8 cellular contexts compared by ENCODE assay signal in genomic region chr1:150576367-150576711, GRCh38. TPM values are rescaled to one million over a fixed set of nuclear protein-coding genes. Genes with fewer than 3 reads are reported as not detected.
DNase-seq lines count a peak whose midpoint lies in the region; ATAC-seq and TF ChIP-seq lines count a peak whose summit lies in the region.

No MANE protein-coding gene starts in this region.

- intact Hi-C loops in heart right ventricle (cut with DNase I) = loop anchor here in 3 of 10 donors (5.0 kb wide), 3 partner anchors 36 to 46 kb away; no protein-coding TSS in a partner anchor
- intact Hi-C loops in Right ventricle myocardium inferior (cut with DNase I) = no loop called here

- no peaks in the 10 kb centered on the region for H3K9me3 ChIP-seq in heart right ventricle
- no peaks in the 10 kb centered on the region for H3K9me3 ChIP-seq in mesodermal cell (ENCODE audit: control insufficient read depth, low read length)

- H3K4me1 ChIP-seq in heart right ventricle (peaks cover 12 to 63% (median 57%) of the 10 kb centered on the region in 9 donors), mesodermal cell (ENCODE audit: control insufficient read depth, insufficient read depth, low read length, poor library complexity, severe bottlenecking) (peaks cover 16% of the 10 kb centered on the region), urinary bladder (ENCODE audit: insufficient read depth) (peaks cover 2% of the 10 kb centered on the region)

- H3K27me3 Mint-ChIP-seq in brain = peaks cover 17% of the 10 kb centered on the region

- no peaks in the 10 kb centered on the region for H3K27me3 ChIP-seq in heart right ventricle

- H3K27ac ChIP-seq in heart right ventricle (peak overlapping the region in 9 of 10 donors; percentile 91 to 100 (median 100)), mesodermal cell (ENCODE audit: low read depth, low read length, severe bottlenecking) (peak overlapping the region; percentile 26), urinary bladder (ENCODE audit: low read depth) (no peak overlapping the region)

- 1 to 2% methylated on average over 4 of the region's 4 CpGs for WGBS in heart right ventricle, 2 donors
- WGBS in mesodermal cell (ENCODE audit: insufficient coverage in 2 of 2), 2 experiments = 0% methylated on average over 1 of the region's 4 CpGs; no CpG with 5 or more reads in 1 of the 2 experiments
- 10% methylated on average over 4 of the region's 4 CpGs for WGBS in urinary bladder

- H3K4me1 Mint-ChIP-seq in brain = peaks cover 62% of the 10 kb centered on the region

- peak overlapping the region in 4 of 5 experiments; percentile 16 to 98 (median 74) for H3K27ac Mint-ChIP-seq in brain

- H3K36me3 ChIP-seq in heart right ventricle (peaks cover 0 to 78% (median 46%) of the 10 kb centered on the region in 9 donors), mesodermal cell (ENCODE audit: control insufficient read depth, insufficient read depth, low read length) (peaks cover 67% of the 10 kb centered on the region), urinary bladder (ENCODE audit: insufficient read depth) (peaks cover 6% of the 10 kb centered on the region)

- peak overlapping the region; percentile 82 to 99 (median 96) for H3K4me3 ChIP-seq in heart right ventricle
- H3K4me3 ChIP-seq in mesodermal cell (ENCODE audit: extremely low read depth, insufficient read depth, low read length, poor library complexity, severe bottlenecking) = peak overlapping the region; percentile 79
- H3K4me3 ChIP-seq in urinary bladder (ENCODE audit: low read depth, low read length) = peak overlapping the region; percentile 97

- peaks cover 70% of the 10 kb centered on the region for H3K36me3 Mint-ChIP-seq in brain

- DNase-seq in heart right ventricle = no peak
- no peak for DNase-seq in Right ventricle myocardium inferior (ENCODE audit: missing footprints)
- DNase-seq in NCI-H1048 (lab: John Stamatoyannopoulos, UW) = no peak
- DNase-seq in NCI-H1436 (lab: John Stamatoyannopoulos, UW) = no peak

- TF ChIP-seq CTCF in heart right ventricle (IDR thresholded peaks at IDR 0.05) = no peak
- TF ChIP-seq CTCF in brain (conservative IDR thresholded peaks at IDR 0.05) = no peak

- H3K9me3 Mint-ChIP-seq in brain = peaks cover 0 to 12% (median 0%) of the 10 kb centered on the region in 5 experiments

- H3K4me3 Mint-ChIP-seq in brain = peak overlapping the region; percentile 96 to 99 (median 99)

- ATAC-seq in heart right ventricle (no peak), Right ventricle myocardium inferior (no peak), HG03354 (IDR thresholded peaks at IDR 0.05; ENCODE audit: poor library complexity, severe bottlenecking, unreplicated experiment) (no peak)

RNA-seq across cellular contexts. Expression of gene MCL1, which starts 3.1 kb away (rescaled TPM):
- total RNA-seq in heart right ventricle (100 to 1,000 TPM in 8 of 10 donors, 10 to 100 TPM in 2; 76.4 to 155 (median 122) TPM), Right ventricle myocardium inferior (99.7 TPM), urinary bladder (160 TPM)
- polyA plus RNA-seq in heart right ventricle (10 to 100 TPM; 54.3 to 77.7 TPM), brain (ENCODE audit: insufficient read depth, low read depth, low replicate concordance) (95.9 TPM), urinary bladder (225 TPM)
- 150 TPM for polyA plus RNA-seq in mesodermal cell (2013, experiment 1 of 2)
- polyA plus RNA-seq in mesodermal cell (2013, experiment 2 of 2) = 143 TPM

RNA-seq across cellular contexts. Expression of gene ADAMTSL4, which starts 27.1 kb away (rescaled TPM):
- total RNA-seq in heart right ventricle = 10 to 100 TPM; 22.2 to 86.5 (median 40.7) TPM
- 10 to 100 TPM; 46.6 to 71.4 TPM for polyA plus RNA-seq in heart right ventricle
- 80.3 TPM for total RNA-seq in Right ventricle myocardium inferior
- 2.4 TPM for polyA plus RNA-seq in brain (ENCODE audit: insufficient read depth, low read depth, low replicate concordance)
- 6.7 TPM for polyA plus RNA-seq in mesodermal cell (2013, experiment 1 of 2)
- polyA plus RNA-seq in mesodermal cell (2013, experiment 2 of 2) = 7.2 TPM
- 35.5 TPM for total RNA-seq in urinary bladder
- 144 TPM for polyA plus RNA-seq in urinary bladder

RNA-seq across cellular contexts. Expression of gene ENSA, which starts 53.1 kb away (rescaled TPM):
- total RNA-seq in heart right ventricle (100 to 1,000 TPM; 115 to 148 (median 132) TPM), Right ventricle myocardium inferior (131 TPM), urinary bladder (107 TPM)
- polyA plus RNA-seq in heart right ventricle (10 to 100 TPM; 66.7 to 92.6 TPM), brain (ENCODE audit: insufficient read depth, low read depth, low replicate concordance) (332 TPM), urinary bladder (152 TPM)
- polyA plus RNA-seq in mesodermal cell (2013, experiment 1 of 2) = 98.5 TPM
- polyA plus RNA-seq in mesodermal cell (2013, experiment 2 of 2) = 102 TPM
